22 cellular contexts compared by ENCODE assay signal in the genomic region with DNA sequence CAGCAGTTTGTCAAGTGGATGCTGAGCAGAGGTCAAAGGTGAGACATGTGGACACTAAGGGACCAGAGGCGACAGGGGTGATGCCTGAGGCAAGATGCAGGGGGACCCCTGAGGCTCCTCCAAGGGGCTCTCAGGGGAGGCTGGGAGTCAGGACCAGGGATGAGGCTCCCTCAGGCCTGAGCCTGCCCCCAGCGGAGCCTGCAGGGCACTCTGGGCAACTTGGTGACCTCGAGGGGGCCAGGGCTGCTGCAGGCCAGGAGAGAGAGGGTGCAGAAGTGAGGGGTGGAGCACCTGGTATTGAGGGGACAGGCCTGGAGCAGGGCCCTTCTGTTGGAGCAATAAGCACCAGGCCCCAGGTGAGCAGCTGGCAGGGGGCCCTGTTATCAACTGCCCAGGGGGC. TPM values are rescaled to one million over a fixed set of nuclear protein-coding genes. Genes with fewer than 3 reads are reported as not detected.
DNase-seq lines count a peak whose midpoint lies in the region; ATAC-seq and TF ChIP-seq lines count a peak whose summit lies in the region.
"Had no signal": no experiment of that assay in that cellular context is flagged by ENCODE, and none has a peak within 500 bp of the region (broad histone marks: within the 10 kb centered on the region; RNA-seq: fewer than 3 reads in every experiment).

No MANE protein-coding gene starts in this region.

- peaks cover 58 to 77% (median 77%) of the 10 kb centered on the region in 3 donors for H3K36me3 ChIP-seq in tibial artery

- H3K4me1 ChIP-seq in tibial artery = peaks cover 0 to 42% (median 38%) of the 10 kb centered on the region in 4 donors

- H3K9me3 ChIP-seq in tibial artery = no peaks in the 10 kb centered on the region
- H3K9me3 ChIP-seq: left lung, MG63, thoracic aorta had no signal

- POLR2A ChIA-PET in naive thymus-derived CD8-positive, alpha-beta T cell (lab: Charles Lee) = interaction anchor here (1.0 to 1.4 kb wide), 4 partner anchors 13 to 83 kb away, joined by 3 to 4 read pairs (median 3); a partner anchor contains a TSS

- H3K4me3 Mint-ChIP-seq in activated naive CD4-positive, alpha-beta T cell treated with anti-CD3 and anti-CD28 coated beads, Interleukin-2, amount 50 U/mL, for 24 hours = no peak overlapping the region
- no peak overlapping the region for H3K4me3 Mint-ChIP-seq in activated T-helper 17 cell treated with anti-CD3 and anti-CD28 coated beads, Interleukin-2, amount 50 U/mL, for 72 hours
- no peak overlapping the region for H3K4me3 Mint-ChIP-seq in naive thymus-derived CD8-positive, alpha-beta T cell
- H3K4me3 Mint-ChIP-seq: activated CD4-positive, alpha-beta T cell treated with anti-CD3 and anti-CD28 coated beads, Interleukin-2, amount 10 ng/mL, durations not matched to agents 7 days and 5 days; activated naive CD8-positive, alpha-beta T cell; brain; endodermal cell; GM23338 had no signal

- no peak for DNase-seq in activated naive CD4-positive, alpha-beta T cell treated with anti-CD3 and anti-CD28 coated beads, Interleukin-2, amount 50 U/mL, for 16 hours
- DNase-seq in naive thymus-derived CD8-positive, alpha-beta T cell = no peak
- DNase-seq in tibial artery = no peak
- DNase-seq in NCI-H2171 (lab: John Stamatoyannopoulos, UW) = no peak
- DNase-seq: activated CD4-positive, alpha-beta T cell treated with anti-CD3 and anti-CD28 coated beads, Interleukin-2, amount 10 ng/mL, durations not matched to agents 7 days and 5 days; endodermal cell; head of caudate nucleus; left lung; MG63; midbrain; NCI-H146; NCI-H526 treated with DMSO at 0.1 percent for 48 hours had no signal

- H3K27me3 ChIP-seq in tibial artery = no peaks in the 10 kb centered on the region
- H3K27me3 ChIP-seq: left lung, MG63 had no signal

- no peaks in the 10 kb centered on the region for H3K9me3 Mint-ChIP-seq in activated naive CD4-positive, alpha-beta T cell treated with anti-CD3 and anti-CD28 coated beads, Interleukin-2, amount 50 U/mL, for 24 hours
- no peaks in the 10 kb centered on the region for H3K9me3 Mint-ChIP-seq in activated T-helper 17 cell treated with anti-CD3 and anti-CD28 coated beads, Interleukin-2, amount 50 U/mL, for 72 hours
- H3K9me3 Mint-ChIP-seq in naive thymus-derived CD8-positive, alpha-beta T cell = no peaks in the 10 kb centered on the region
- H3K9me3 Mint-ChIP-seq: activated CD4-positive, alpha-beta T cell treated with anti-CD3 and anti-CD28 coated beads, Interleukin-2, amount 10 ng/mL, durations not matched to agents 7 days and 5 days; endodermal cell; GM23338; IgD-negative memory B cell had no signal

- H3K4me3 ChIP-seq in tibial artery = no peak overlapping the region
- H3K4me3 ChIP-seq: GM12878, GM23338, left lung, MG63, thoracic aorta had no signal

- H3K27ac ChIP-seq in tibial artery = peak overlapping the region; percentile 57 to 98
- H3K27ac ChIP-seq: left lung had no signal

- peaks cover 20% of the 10 kb centered on the region for H3K4me1 Mint-ChIP-seq in activated naive CD4-positive, alpha-beta T cell treated with anti-CD3 and anti-CD28 coated beads, Interleukin-2, amount 50 U/mL, for 24 hours
- H3K4me1 Mint-ChIP-seq in activated T-helper 17 cell treated with anti-CD3 and anti-CD28 coated beads, Interleukin-2, amount 50 U/mL, for 72 hours = peaks cover 17% of the 10 kb centered on the region
- H3K4me1 Mint-ChIP-seq in naive thymus-derived CD8-positive, alpha-beta T cell = peaks cover 22 to 49% (median 31%) of the 10 kb centered on the region in 4 donors

- peak overlapping the region; percentile 46 for H3K27ac Mint-ChIP-seq in activated naive CD4-positive, alpha-beta T cell treated with anti-CD3 and anti-CD28 coated beads, Interleukin-2, amount 50 U/mL, for 24 hours
- H3K27ac Mint-ChIP-seq in activated T-helper 17 cell treated with anti-CD3 and anti-CD28 coated beads, Interleukin-2, amount 50 U/mL, for 72 hours = peak overlapping the region; percentile 82
- peak overlapping the region in 8 of 10 donors; percentile 14 to 91 (median 50) for H3K27ac Mint-ChIP-seq in naive thymus-derived CD8-positive, alpha-beta T cell
- H3K27ac Mint-ChIP-seq: activated CD4-positive, alpha-beta T cell treated with anti-CD3 and anti-CD28 coated beads, Interleukin-2, amount 10 ng/mL, durations not matched to agents 7 days and 5 days; activated naive CD8-positive, alpha-beta T cell; endodermal cell; GM23338 had no signal

- intact Hi-C loops in tibial artery (cut with DNase I; ENCODE audit: low total_unique reads) = no loop called here

- no peak for ATAC-seq in activated T-helper 17 cell treated with anti-CD3 and anti-CD28 coated beads, Interleukin-2, amount 50 U/mL, for 72 hours (replicated peaks)
- ATAC-seq in naive thymus-derived CD8-positive, alpha-beta T cell = no peak
- ATAC-seq in HG02678 (IDR thresholded peaks at IDR 0.05; ENCODE audit: unreplicated experiment) = no peak
- no peak for ATAC-seq in GM21717 (IDR thresholded peaks at IDR 0.05; ENCODE audit: unreplicated experiment)
- ATAC-seq: GM12878, GM23338, left lung had no signal

- no peak for TF ChIP-seq CTCF in tibial artery (IDR thresholded peaks at IDR 0.05)

- no peaks in the 10 kb centered on the region for H3K27me3 Mint-ChIP-seq in activated naive CD4-positive, alpha-beta T cell treated with anti-CD3 and anti-CD28 coated beads, Interleukin-2, amount 50 U/mL, for 24 hours
- H3K27me3 Mint-ChIP-seq in activated T-helper 17 cell treated with anti-CD3 and anti-CD28 coated beads, Interleukin-2, amount 50 U/mL, for 72 hours = no peaks in the 10 kb centered on the region
- H3K27me3 Mint-ChIP-seq in naive thymus-derived CD8-positive, alpha-beta T cell = no peaks in the 10 kb centered on the region
- H3K27me3 Mint-ChIP-seq: activated CD4-positive, alpha-beta T cell treated with anti-CD3 and anti-CD28 coated beads, Interleukin-2, amount 10 ng/mL, durations not matched to agents 7 days and 5 days; activated naive CD8-positive, alpha-beta T cell; IgD-negative memory B cell had no signal

- H3K36me3 Mint-ChIP-seq in activated naive CD4-positive, alpha-beta T cell treated with anti-CD3 and anti-CD28 coated beads, Interleukin-2, amount 50 U/mL, for 24 hours = no peaks in the 10 kb centered on the region
- H3K36me3 Mint-ChIP-seq in activated T-helper 17 cell treated with anti-CD3 and anti-CD28 coated beads, Interleukin-2, amount 50 U/mL, for 72 hours (ENCODE audit: low read depth) = peaks cover 93% of the 10 kb centered on the region
- H3K36me3 Mint-ChIP-seq in naive thymus-derived CD8-positive, alpha-beta T cell = peaks cover 0 to 43% (median 3%) of the 10 kb centered on the region in 3 donors
- H3K36me3 Mint-ChIP-seq: activated naive CD8-positive, alpha-beta T cell; IgD-negative memory B cell had no signal

RNA-seq across cellular contexts. Expression of a gene that starts 6.1 kb away (rescaled TPM):
- 100 to 1,000 TPM; 126 to 167 TPM for total RNA-seq in activated T-helper 17 cell treated with anti-CD3 and anti-CD28 coated beads, Interleukin-2, amount 50 U/mL, for 72 hours
- 100 to 1,000 TPM; 101 to 108 TPM for total RNA-seq in naive thymus-derived CD8-positive, alpha-beta T cell
- 10 to 100 TPM; 10.8 to 19.8 (median 11.5) TPM for polyA plus RNA-seq in naive thymus-derived CD8-positive, alpha-beta T cell

RNA-seq across cellular contexts. Expression of a gene that starts 9.6 kb away (rescaled TPM):
- total RNA-seq in activated T-helper 17 cell treated with anti-CD3 and anti-CD28 coated beads, Interleukin-2, amount 50 U/mL, for 72 hours = 10 to 100 TPM; 39.0 to 42.2 TPM
- 10 to 100 TPM; 39.3 to 42.1 TPM for total RNA-seq in naive thymus-derived CD8-positive, alpha-beta T cell
- 100 to 1,000 TPM in 2 of 3 donors, 10 to 100 TPM in 1; 70.9 to 122 (median 101) TPM for polyA plus RNA-seq in naive thymus-derived CD8-positive, alpha-beta T cell

RNA-seq across cellular contexts. Expression of a gene that starts 11.7 kb away (rescaled TPM):
- 10 to 100 TPM; 30.3 to 49.4 TPM for total RNA-seq in activated T-helper 17 cell treated with anti-CD3 and anti-CD28 coated beads, Interleukin-2, amount 50 U/mL, for 72 hours
- 10 to 100 TPM; 31.5 to 32.7 TPM for total RNA-seq in naive thymus-derived CD8-positive, alpha-beta T cell
- 10 to 100 TPM; 62.9 to 86.3 (median 80.1) TPM for polyA plus RNA-seq in naive thymus-derived CD8-positive, alpha-beta T cell

RNA-seq across cellular contexts. Expression of a gene that starts 13.7 kb away (rescaled TPM):
- total RNA-seq in activated T-helper 17 cell treated with anti-CD3 and anti-CD28 coated beads, Interleukin-2, amount 50 U/mL, for 72 hours = under 1 TPM; 0.52 to 0.79 TPM
- 1 to 10 TPM; 2.4 to 5.0 TPM for total RNA-seq in naive thymus-derived CD8-positive, alpha-beta T cell
- polyA plus RNA-seq in naive thymus-derived CD8-positive, alpha-beta T cell = under 1 TPM in 1 of 3 donors, not detected in 2; 0.34 TPM
- total RNA-seq: GM23338 had no signal
- polyA plus RNA-seq: IgD-negative memory B cell had no signal

RNA-seq across cellular contexts. Expression of a gene that starts 23.8 kb away (rescaled TPM):
- 100 to 1,000 TPM in 1 of 2 donors, 10 to 100 TPM in 1; 54.3 to 124 TPM for total RNA-seq in activated T-helper 17 cell treated with anti-CD3 and anti-CD28 coated beads, Interleukin-2, amount 50 U/mL, for 72 hours
- total RNA-seq in naive thymus-derived CD8-positive, alpha-beta T cell = 100 to 1,000 TPM; 258 to 261 TPM
- polyA plus RNA-seq in naive thymus-derived CD8-positive, alpha-beta T cell = 10 to 100 TPM in 2 of 3 donors, 1 to 10 TPM in 1; 7.3 to 35.0 (median 18.9) TPM
